In genomic region chr12:45731376-45731775, GRCh38 we compare ENCODE assay signal across 8 cellular contexts. TPM values are rescaled to one million over a fixed set of nuclear protein-coding genes. Genes with fewer than 3 reads are reported as not detected.
DNase-seq lines count a peak whose midpoint lies in the region; ATAC-seq and TF ChIP-seq lines count a peak whose summit lies in the region.

No MANE protein-coding gene starts in this region.

- H3K4me3 Mint-ChIP-seq in central memory CD8-positive, alpha-beta T cell = peak overlapping the region; percentile 88

- H3K9me3 ChIP-seq in AG04450 (ENCODE audit: control insufficient read depth, insufficient read depth, low read length) = no peaks in the 10 kb centered on the region
- no peaks in the 10 kb centered on the region for H3K9me3 ChIP-seq in Karpas-422 (ENCODE audit: low read length)
- no peaks in the 10 kb centered on the region for H3K9me3 ChIP-seq in muscle layer of duodenum (ENCODE audit: control insufficient read depth in 1 of 2, low read length in 2 of 2)

- H3K27ac ChIP-seq in AG04450 (ENCODE audit: low read depth, low read length) = no peak overlapping the region
- peak overlapping the region; percentile 91 for H3K27ac ChIP-seq in Karpas-422 (ENCODE audit: low read length)
- H3K27ac ChIP-seq in muscle layer of duodenum (ENCODE audit: low read length) = peak overlapping the region; percentile 94

- no peaks in the 10 kb centered on the region for H3K27me3 Mint-ChIP-seq in central memory CD8-positive, alpha-beta T cell

- H3K27ac Mint-ChIP-seq in central memory CD8-positive, alpha-beta T cell (ENCODE audit: low read depth) = peak overlapping the region; percentile 99

- peak overlapping the region; percentile 88 for H3K4me3 ChIP-seq in AG04450 (ENCODE audit: low read depth, low read length)
- H3K4me3 ChIP-seq in Karpas-422 (ENCODE audit: low read length) = peak overlapping the region; percentile 88
- H3K4me3 ChIP-seq in muscle layer of duodenum (ENCODE audit: low read depth in 1 of 2, low read length in 2 of 2) = peak overlapping the region; percentile 75 to 89

- peaks cover 33% of the 10 kb centered on the region for H3K4me1 ChIP-seq in Karpas-422 (ENCODE audit: low read length)
- H3K4me1 ChIP-seq in muscle layer of duodenum (ENCODE audit: control insufficient read depth in 1 of 2, insufficient read depth in 2 of 2, low read length in 2 of 2) = peaks cover 6 to 13% of the 10 kb centered on the region in 2 donors

- H3K9me3 Mint-ChIP-seq in central memory CD8-positive, alpha-beta T cell = no peaks in the 10 kb centered on the region

- DNase-seq in AG04450 (ENCODE audit: low read depth, low spot score) = no peak
- peak; percentile 48 for DNase-seq in Karpas-422
- DNase-seq in central memory CD8-positive, alpha-beta T cell (ENCODE audit: low spot score in 2 of 2) = no peak
- DNase-seq in islet precursor cell = no peak
- DNase-seq in SK-N-DZ (ENCODE audit: low spot score) = no peak
- DNase-seq in activated gamma-delta T cell (lab: John Stamatoyannopoulos, UW) = no peak
- DNase-seq in activated CD4-positive, alpha-beta T cell treated with anti-CD3 and anti-CD28 coated beads for 1 hour = no peak

- peaks cover 26% of the 10 kb centered on the region for H3K36me3 Mint-ChIP-seq in central memory CD8-positive, alpha-beta T cell (ENCODE audit: insufficient read depth)

- H3K27me3 ChIP-seq in AG04450 (ENCODE audit: control insufficient read depth, insufficient read depth, low read length) (no peaks in the 10 kb centered on the region), Karpas-422 (ENCODE audit: low read length) (no peaks in the 10 kb centered on the region), muscle layer of duodenum (ENCODE audit: low read depth, low read length) (no peaks in the 10 kb centered on the region)

- H3K79me2 ChIP-seq in Karpas-422 (ENCODE audit: low read length) = peaks cover 67% of the 10 kb centered on the region

- H4K20me1 ChIP-seq in Karpas-422 (ENCODE audit: insufficient read depth, low read depth, low read length) = no peaks in the 10 kb centered on the region

- H3K9me2 ChIP-seq in Karpas-422 (replicated peaks; ENCODE audit: insufficient read depth, low read length) = no peaks in the 10 kb centered on the region

- peaks cover 44% of the 10 kb centered on the region for H3K4me1 Mint-ChIP-seq in central memory CD8-positive, alpha-beta T cell

- H2AFZ ChIP-seq in Karpas-422 (ENCODE audit: low read length) = no peak overlapping the region

- ATAC-seq in central memory CD8-positive, alpha-beta T cell (replicated peaks; ENCODE audit: extremely low read depth, poor library complexity, severe bottlenecking) = no peak

- peak overlapping the region; percentile 84 for H3K9ac ChIP-seq in Karpas-422 (ENCODE audit: low read length)

- POLR2A ChIA-PET in AG04450 (lab: Yijun Ruan, JAX) = no interaction called here

- CTCF ChIA-PET in AG04450 (lab: Charles Lee) = no interaction called here

- H3K36me3 ChIP-seq in Karpas-422 (ENCODE audit: insufficient read depth, low read length) = peaks cover 32% of the 10 kb centered on the region
- H3K36me3 ChIP-seq in muscle layer of duodenum (ENCODE audit: control insufficient read depth in 1 of 2, insufficient read depth in 2 of 2, low read length in 2 of 2) = peaks cover 0 to 3% of the 10 kb centered on the region in 2 donors

- no peak for TF ChIP-seq CTCF in AG04450 (IDR thresholded peaks at IDR 0.05; ENCODE audit: low read depth, low read length)

- peak overlapping the region; percentile 87 for H3K4me2 ChIP-seq in Karpas-422 (ENCODE audit: low read depth, low read length, poor library complexity, severe bottlenecking)

RNA-seq across cellular contexts. Expression of gene ARID2, which starts 1.9 kb away (rescaled TPM):
- polyA plus RNA-seq in AG04450 (2011; rRNA removed) = 16.0 and 18.5 TPM in 2 replicates
- 44.3 and 62.7 TPM in 2 replicates for polyA minus RNA-seq in AG04450 (2011; rRNA and poly(A)+ RNA removed)
- total RNA-seq in Karpas-422 (2014; rRNA removed; shearing (Covaris generic); ENCODE audit: low replicate concordance) = 28.4 and 61.9 TPM in 2 replicates
- 22.6 and 23.9 TPM in 2 replicates for polyA plus RNA-seq in SK-N-DZ (2014; cell fraction: cytosol; rRNA removed)
- polyA plus RNA-seq in SK-N-DZ (2014; cell fraction: nucleus; rRNA removed) = 23.7 and 33.6 TPM in 2 replicates
